ENCODE assay signal across 25 cellular contexts in the genomic region with DNA sequence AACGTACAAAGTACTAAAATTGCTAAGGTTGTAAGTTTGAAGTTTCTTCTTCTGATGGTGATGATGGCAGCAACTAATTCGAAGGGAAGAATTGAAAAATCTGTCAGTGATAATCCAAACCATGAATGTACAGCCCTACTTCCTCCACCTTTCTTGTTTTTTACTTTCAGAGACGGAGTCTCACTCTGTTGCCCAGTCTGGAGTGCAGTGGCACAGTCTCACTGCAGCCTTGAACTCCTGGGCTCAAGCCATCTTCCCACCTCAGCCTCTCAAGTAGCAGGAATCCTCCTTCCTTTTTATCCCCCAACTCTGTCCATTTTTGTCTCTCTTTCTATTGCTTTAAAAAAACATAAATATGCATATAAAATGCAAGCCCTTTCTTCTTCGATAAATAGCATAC.
"Had no signal": no experiment of that assay in that cellular context is flagged by ENCODE, and none has a peak within 500 bp of the region (broad histone marks: within the 10 kb centered on the region; RNA-seq: fewer than 3 reads in every experiment).

No MANE protein-coding gene starts in this region.

- H3K27ac ChIP-seq: colonic mucosa, epithelial cell of prostate, esophagus squamous epithelium, gastrocnemius medialis, heart right ventricle, left lung, lower lobe of right lung had no signal

- H3K4me1 Mint-ChIP-seq: naive B cell had no signal

- H3K9me3 ChIP-seq: colonic mucosa, esophagus squamous epithelium, gastrocnemius medialis, heart right ventricle, left lung, lower lobe of right lung, mucosa of descending colon had no signal

- H3K27ac Mint-ChIP-seq: dendritic cell treated with granulocyte-macrophage colony-stimulating factor and Interleukin-4, amounts not matched to agents 40 ng/mL and 50 ng/mL, for 4 days; effector memory CD8-positive, alpha-beta T cell; mesothelial cell of epicardium; naive B cell had no signal

- H3K27me3 Mint-ChIP-seq: dendritic cell treated with granulocyte-macrophage colony-stimulating factor and Interleukin-4, amounts not matched to agents 40 ng/mL and 50 ng/mL, for 4 days had no signal

- H3K4me3 ChIP-seq: colonic mucosa, esophagus squamous epithelium, gastrocnemius medialis, heart right ventricle, left lung, lower lobe of right lung, mucosa of descending colon had no signal

- H3K27me3 ChIP-seq: colonic mucosa, esophagus squamous epithelium, gastrocnemius medialis, left lung had no signal

- H3K9me3 Mint-ChIP-seq: dendritic cell treated with granulocyte-macrophage colony-stimulating factor and Interleukin-4, amounts not matched to agents 40 ng/mL and 50 ng/mL, for 4 days; effector memory CD8-positive, alpha-beta T cell; endodermal cell; mesothelial cell of epicardium had no signal

- ATAC-seq: effector memory CD8-positive, alpha-beta T cell; esophagus mucosa; gastrocnemius medialis; lower lobe of right lung; mucosa of descending colon had no signal

- DNase-seq: colonic mucosa; cortex of kidney; effector CD8-positive, alpha-beta T cell; effector memory CD8-positive, alpha-beta T cell; endodermal cell; erythroblast; esophagus squamous epithelium; foreskin fibroblast; foreskin melanocyte; gastrocnemius medialis; glutamatergic neuron; head of caudate nucleus; heart right ventricle; hippocampal formation; left cardiac atrium; left lung; left ventricle myocardium superior; lower lobe of right lung; mesenchymal stem cell; mucosa of descending colon; naive B cell had no signal

- H3K36me3 ChIP-seq: colonic mucosa, esophagus squamous epithelium, gastrocnemius medialis, heart right ventricle, left lung, lower lobe of right lung had no signal

- H3K36me3 Mint-ChIP-seq: mesothelial cell of epicardium, naive B cell had no signal

- H3K4me1 ChIP-seq: colonic mucosa, gastrocnemius medialis, left lung, lower lobe of right lung had no signal

- H3K4me3 Mint-ChIP-seq: dendritic cell treated with granulocyte-macrophage colony-stimulating factor and Interleukin-4, amounts not matched to agents 40 ng/mL and 50 ng/mL, for 4 days; effector memory CD8-positive, alpha-beta T cell; endodermal cell; mesothelial cell of epicardium; naive B cell had no signal
